In the genomic region with DNA sequence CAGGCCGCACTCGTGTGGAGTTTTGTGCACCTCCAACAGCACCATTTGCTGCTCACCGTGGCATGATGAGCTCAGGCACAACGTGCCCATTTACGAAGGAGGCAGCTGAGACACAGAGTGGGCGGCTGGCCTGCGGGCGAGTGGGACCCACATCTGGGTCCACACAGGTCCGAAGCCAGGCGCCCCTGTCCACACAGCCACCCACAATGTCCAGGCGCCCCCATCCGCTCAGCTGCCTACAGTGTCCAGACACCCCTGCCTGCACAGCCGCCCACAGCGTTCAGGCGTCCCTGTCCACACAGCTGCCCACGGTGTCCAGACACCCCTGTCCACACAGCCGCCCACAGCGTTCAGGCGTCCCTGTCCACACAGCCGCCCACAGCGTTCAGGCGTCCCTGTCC, we compare ENCODE assay signal across 28 cellular contexts. TPM values are rescaled to one million over a fixed set of nuclear protein-coding genes. Genes with fewer than 3 reads are reported as not detected.
"Had no signal": no experiment of that assay in that cellular context is flagged by ENCODE, and none has a peak within 500 bp of the region (broad histone marks: within the 10 kb centered on the region; RNA-seq: fewer than 3 reads in every experiment).

No MANE protein-coding gene starts in this region.

- H3K36me3 ChIP-seq: SJSA1 had no signal

- H3K4me3 ChIP-seq: SJSA1 had no signal

- H3K4me3 Mint-ChIP-seq: activated CD8-positive, alpha-beta T cell treated with anti-CD3 and anti-CD28 coated beads, Interleukin-2, amount 10 ng/mL, durations not matched to agents 7 days and 5 days; activated naive CD8-positive, alpha-beta T cell treated with anti-CD3 and anti-CD28 coated beads, Interleukin-2, amount 50 U/mL, for 24 hours; brain; IgD-negative memory B cell; T-helper 1 cell treated with Interleukin-12 subunit alpha and Interleukin-12 subunit beta and Interleukin-4 antibody, amounts not matched to agents 30 μg/mL and 1 μg/mL, for 36 hours had no signal

- H3K9me3 ChIP-seq: SJSA1 had no signal

- ATAC-seq: activated CD4-positive, CD25-positive, alpha-beta regulatory T cell treated with anti-CD3 and anti-CD28 coated beads, Interleukin-2, amount 50 U/mL, for 24 hours; activated CD8-positive, alpha-beta T cell treated with anti-CD3 and anti-CD28 coated beads, Interleukin-2, amount 10 ng/mL, durations not matched to agents 7 days and 5 days; activated naive CD4-positive, alpha-beta T cell treated with anti-CD3 and anti-CD28 coated beads, Interleukin-2, amount 50 U/mL, for 72 hours; activated naive CD8-positive, alpha-beta T cell treated with anti-CD3 and anti-CD28 coated beads, Interleukin-2, amount 50 U/mL, for 24 hours; SK-N-SH treated with all-trans-retinoic acid at 6 μM for 48 hours had no signal

- H3K36me3 Mint-ChIP-seq: activated naive CD4-positive, alpha-beta T cell treated with anti-CD3 and anti-CD28 coated beads, Interleukin-2, amount 50 U/mL, for 72 hours had no signal

- H3K27ac ChIP-seq: SJSA1 had no signal

- H3K9me3 Mint-ChIP-seq: activated naive CD4-positive, alpha-beta T cell treated with anti-CD3 and anti-CD28 coated beads, Interleukin-2, amount 50 U/mL, for 72 hours; activated naive CD8-positive, alpha-beta T cell treated with anti-CD3 and anti-CD28 coated beads, Interleukin-2, amount 50 U/mL, for 24 hours; brain; IgD-negative memory B cell; T-helper 1 cell treated with Interleukin-12 subunit alpha and Interleukin-12 subunit beta and Interleukin-4 antibody, amounts not matched to agents 30 μg/mL and 1 μg/mL, for 36 hours had no signal

- DNase-seq: activated CD4-positive, alpha-beta T cell treated with anti-CD3 and anti-CD28 coated beads for 4 hours; activated CD4-positive, alpha-beta T cell treated with anti-CD3 and anti-CD28 coated beads, Interleukin-2, amount 50 U/mL, for 4 hours; activated CD8-positive, alpha-beta memory T cell treated with anti-CD3 and anti-CD28 coated beads, Interleukin-2, amount 50 U/mL, for 48 hours; activated CD8-positive, alpha-beta T cell treated with anti-CD3 and anti-CD28 coated beads, Interleukin-2, amount 10 ng/mL, durations not matched to agents 7 days and 5 days; activated naive CD8-positive, alpha-beta T cell treated with anti-CD3 and anti-CD28 coated beads, Interleukin-2, amount 50 U/mL, for 24 hours; activated T-cell treated with anti-CD3 and anti-CD28 coated beads, Interleukin-2, amount 50 U/mL, for 1 hour; amniotic stem cell; KG1; NCI-H1048; NCI-H2029; NCI-H2107; NCI-H2171 treated with DMSO at 0.1 percent for 48 hours; NCI-H226; NCI-H526; NCI-H774; SHP77 had no signal

- H3K4me1 Mint-ChIP-seq: activated naive CD8-positive, alpha-beta T cell treated with anti-CD3 and anti-CD28 coated beads, Interleukin-2, amount 50 U/mL, for 24 hours; brain; IgD-negative memory B cell had no signal

- H3K27ac Mint-ChIP-seq: activated CD8-positive, alpha-beta T cell treated with anti-CD3 and anti-CD28 coated beads, Interleukin-2, amount 10 ng/mL, durations not matched to agents 7 days and 5 days; activated naive CD4-positive, alpha-beta T cell treated with anti-CD3 and anti-CD28 coated beads, Interleukin-2, amount 50 U/mL, for 72 hours; activated naive CD8-positive, alpha-beta T cell treated with anti-CD3 and anti-CD28 coated beads, Interleukin-2, amount 50 U/mL, for 24 hours; brain; IgD-negative memory B cell; T-helper 1 cell treated with Interleukin-12 subunit alpha and Interleukin-12 subunit beta and Interleukin-4 antibody, amounts not matched to agents 30 μg/mL and 1 μg/mL, for 36 hours had no signal

- H3K27me3 Mint-ChIP-seq: activated naive CD8-positive, alpha-beta T cell treated with anti-CD3 and anti-CD28 coated beads, Interleukin-2, amount 50 U/mL, for 24 hours; brain; IgD-negative memory B cell had no signal

RNA-seq across cellular contexts. Expression of a gene that starts 42.5 kb away (rescaled TPM):
- total RNA-seq: activated CD8-positive, alpha-beta T cell treated with anti-CD3 and anti-CD28 coated beads, Interleukin-2, amount 10 ng/mL, durations not matched to agents 7 days and 5 days; activated naive CD4-positive, alpha-beta T cell treated with anti-CD3 and anti-CD28 coated beads, Interleukin-2, amount 50 U/mL, for 72 hours; astrocyte; LHCN-M2; M059J; OCI-LY7; RPMI7951; SJSA1 had no signal

RNA-seq across cellular contexts. Expression of a gene that starts 59.5 kb away (rescaled TPM):
- total RNA-seq: activated CD8-positive, alpha-beta T cell treated with anti-CD3 and anti-CD28 coated beads, Interleukin-2, amount 10 ng/mL, durations not matched to agents 7 days and 5 days; activated naive CD4-positive, alpha-beta T cell treated with anti-CD3 and anti-CD28 coated beads, Interleukin-2, amount 50 U/mL, for 72 hours; OCI-LY7; RPMI7951 had no signal
